In the genomic region with DNA sequence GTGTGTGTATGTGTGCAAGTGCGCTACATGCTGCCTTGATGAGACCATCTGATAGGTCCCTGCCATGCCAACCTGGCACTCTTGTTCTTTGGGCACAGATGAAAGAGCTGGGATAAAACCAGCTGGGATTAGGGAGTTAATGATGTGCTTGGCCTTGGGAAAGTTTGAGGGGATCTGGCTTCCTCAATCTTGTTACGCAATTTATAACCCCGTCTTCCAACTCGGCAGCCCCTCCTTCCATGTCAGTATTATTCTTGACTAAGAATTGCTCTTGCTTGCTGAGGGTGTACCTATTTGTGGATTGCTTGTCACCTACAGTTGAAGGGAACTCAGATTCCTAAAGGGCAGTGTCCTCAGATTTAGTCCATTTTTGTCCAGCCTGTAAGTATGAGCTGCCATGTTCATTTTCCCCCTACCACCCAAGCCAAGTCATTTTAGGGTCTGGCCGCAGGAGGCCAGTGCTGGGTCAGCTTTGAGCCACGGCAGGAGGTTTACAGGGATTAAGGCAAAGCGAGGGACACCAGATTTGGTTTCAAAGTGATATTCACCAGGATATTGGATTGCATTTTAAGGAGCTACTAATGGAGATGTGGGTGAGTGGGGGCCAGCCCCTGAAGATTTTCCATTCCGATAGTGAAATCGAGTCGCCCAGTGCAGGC, we compare ENCODE assay signal across 23 cellular contexts. TPM values are rescaled to one million over a fixed set of nuclear protein-coding genes. Genes with fewer than 3 reads are reported as not detected.
"Had no signal": no experiment of that assay in that cellular context is flagged by ENCODE, and none has a peak within 500 bp of the region (broad histone marks: within the 10 kb centered on the region; RNA-seq: fewer than 3 reads in every experiment).

No MANE protein-coding gene starts in this region.

- H3K4me3 ChIP-seq: coronary artery, heart left ventricle, lower lobe of right lung, sigmoid colon, smooth muscle cell, transverse colon, uterus had no signal

- H3K9me3 Mint-ChIP-seq: activated naive CD4-positive, alpha-beta T cell treated with anti-CD3 and anti-CD28 coated beads for 36 hours; activated naive CD8-positive, alpha-beta T cell treated with anti-CD3 and anti-CD28 coated beads, Interleukin-2, amount 10 ng/mL, durations not matched to agents 7 days and 5 days; activated T-cell treated with anti-CD3 and anti-CD28 coated beads, Interleukin-2, amount 50 U/mL, for 24 hours; stimulated activated memory B cell treated with anti-CD40 and anti-IgM and Interleukin-4, amounts not matched to agents 10 μg/mL and 1 μg/mL and 100 μg/mL, for 72 hours had no signal

- H3K9me3 ChIP-seq: heart left ventricle, lower lobe of right lung, sigmoid colon, transverse colon, uterus had no signal

- H3K4me2 ChIP-seq: smooth muscle cell had no signal

- H3K27ac Mint-ChIP-seq: activated naive CD4-positive, alpha-beta T cell treated with anti-CD3 and anti-CD28 coated beads for 36 hours; activated naive CD8-positive, alpha-beta T cell treated with anti-CD3 and anti-CD28 coated beads, Interleukin-2, amount 10 ng/mL, durations not matched to agents 7 days and 5 days; activated T-cell treated with anti-CD3 and anti-CD28 coated beads, Interleukin-2, amount 50 U/mL, for 24 hours; naive B cell; stimulated activated memory B cell treated with anti-CD40 and anti-IgM and Interleukin-4, amounts not matched to agents 10 μg/mL and 1 μg/mL and 100 μg/mL, for 72 hours; WTC11 had no signal

- ATAC-seq: heart left ventricle; lower lobe of right lung; stimulated activated memory B cell treated with anti-CD40 and anti-IgM and Interleukin-4, amounts not matched to agents 10 μg/mL and 1 μg/mL and 100 μg/mL, for 72 hours; WTC11 had no signal

- H3K4me1 ChIP-seq: heart left ventricle, lower lobe of right lung, sigmoid colon, transverse colon, uterus had no signal

- H3K36me3 ChIP-seq: heart left ventricle, lower lobe of right lung, sigmoid colon, transverse colon, uterus had no signal

- H3K4me1 Mint-ChIP-seq: naive B cell; stimulated activated memory B cell treated with anti-CD40 and anti-IgM and Interleukin-4, amounts not matched to agents 10 μg/mL and 1 μg/mL and 100 μg/mL, for 72 hours had no signal

- H3K4me3 Mint-ChIP-seq: activated naive CD4-positive, alpha-beta T cell treated with anti-CD3 and anti-CD28 coated beads for 36 hours; activated naive CD8-positive, alpha-beta T cell treated with anti-CD3 and anti-CD28 coated beads, Interleukin-2, amount 10 ng/mL, durations not matched to agents 7 days and 5 days; activated T-cell treated with anti-CD3 and anti-CD28 coated beads, Interleukin-2, amount 50 U/mL, for 24 hours; naive B cell; stimulated activated memory B cell treated with anti-CD40 and anti-IgM and Interleukin-4, amounts not matched to agents 10 μg/mL and 1 μg/mL and 100 μg/mL, for 72 hours; WTC11 had no signal

- DNase-seq: activated CD8-positive, alpha-beta memory T cell treated with anti-CD3 and anti-CD28 coated beads for 24 hours; activated CD8-positive, alpha-beta memory T cell treated with anti-CD3 and anti-CD28 coated beads, Interleukin-2, amount 50 U/mL, for 4 hours; activated effector memory CD4-positive, alpha-beta T cell treated with Interleukin-2 at 50 U/mL for 16 hours; activated naive CD4-positive, alpha-beta T cell treated with anti-CD3 and anti-CD28 coated beads for 36 hours; activated naive CD8-positive, alpha-beta T cell treated with anti-CD3 and anti-CD28 coated beads, Interleukin-2, amount 10 ng/mL, durations not matched to agents 7 days and 5 days; activated T-cell treated with anti-CD3 and anti-CD28 coated beads, Interleukin-2, amount 50 U/mL, for 24 hours; amygdala; cerebellar nuclear complex; heart left ventricle; islet precursor cell; lower lobe of right lung; mesendoderm; naive B cell; occipital lobe; sigmoid colon; stimulated activated CD4-positive, alpha-beta T cell treated with anti-CD3 and anti-CD28 coated beads, Interleukin-15, amount 100 ng/mL, for 24 hours; transverse colon; uterus had no signal

- H3K27ac ChIP-seq: coronary artery, epithelial cell of prostate, heart left ventricle, lower lobe of right lung, sigmoid colon, transverse colon, uterus had no signal

- H3K27me3 ChIP-seq: uterus had no signal

- H3K36me3 Mint-ChIP-seq: activated naive CD8-positive, alpha-beta T cell treated with anti-CD3 and anti-CD28 coated beads, Interleukin-2, amount 10 ng/mL, durations not matched to agents 7 days and 5 days; naive B cell; stimulated activated memory B cell treated with anti-CD40 and anti-IgM and Interleukin-4, amounts not matched to agents 10 μg/mL and 1 μg/mL and 100 μg/mL, for 72 hours; WTC11 had no signal

RNA-seq across cellular contexts. Expression of gene KCNMA1, which starts 34.1 kb away (rescaled TPM):
- total RNA-seq: activated naive CD4-positive, alpha-beta T cell treated with anti-CD3 and anti-CD28 coated beads for 36 hours had no signal
